14 cellular contexts compared by ENCODE assay signal in genomic region chr7:92423646-92424045, GRCh38. TPM values are rescaled to one million over a fixed set of nuclear protein-coding genes. Genes with fewer than 3 reads are reported as not detected.
DNase-seq lines count a peak whose midpoint lies in the region; ATAC-seq and TF ChIP-seq lines count a peak whose summit lies in the region.
"Had no signal": no experiment of that assay in that cellular context is flagged by ENCODE, and none has a peak within 500 bp of the region (broad histone marks: within the 10 kb centered on the region; RNA-seq: fewer than 3 reads in every experiment).

No MANE protein-coding gene starts in this region.

- H2AFZ ChIP-seq in Karpas-422 (ENCODE audit: low read length) (peak overlapping the region; percentile 69), neural progenitor cell (replicated peaks) (peak overlapping the region; percentile 97)

- H3K9me3 ChIP-seq in Caco-2 (no peaks in the 10 kb centered on the region), Karpas-422 (ENCODE audit: low read length) (no peaks in the 10 kb centered on the region), adipocyte (ENCODE audit: control insufficient read depth, low read length) (no peaks in the 10 kb centered on the region), neural progenitor cell (ENCODE audit: low read depth) (no peaks in the 10 kb centered on the region), sigmoid colon (no peaks in the 10 kb centered on the region)
- H3K9me3 ChIP-seq: psoas muscle had no signal

- TF ChIP-seq POLR2A in sigmoid colon (IDR thresholded peaks at IDR 0.05): no peak

- H4K20me1 ChIP-seq in Karpas-422 (ENCODE audit: insufficient read depth, low read depth, low read length) (no peaks in the 10 kb centered on the region), neural progenitor cell (ENCODE audit: low read depth) (no peaks in the 10 kb centered on the region)

- peaks cover 9% of the 10 kb centered on the region for H3K4me1 Mint-ChIP-seq in Caco-2 (ENCODE audit: low read depth, unreplicated experiment)
- peaks cover 10% of the 10 kb centered on the region for H3K4me1 Mint-ChIP-seq in neural progenitor cell

- H3K36me3 Mint-ChIP-seq in Caco-2 (ENCODE audit: insufficient read depth, unreplicated experiment) (no peaks in the 10 kb centered on the region), neural progenitor cell (no peaks in the 10 kb centered on the region)

- no peak for DNase-seq in Caco-2
- DNase-seq in Karpas-422: no peak
- DNase-seq in adipocyte (ENCODE audit: low read depth): no peak
- no peak for DNase-seq in neural progenitor cell (ENCODE audit: low spot score)
- no peak for DNase-seq in sigmoid colon
- no peak for DNase-seq in NCI-H1930 (lab: John Stamatoyannopoulos, UW)
- no peak for DNase-seq in NCI-H2227 treated with DMSO at 0.1 percent for 48 hours (lab: John Stamatoyannopoulos, UW)
- DNase-seq: activated T-cell treated with anti-CD3 and anti-CD28 coated beads for 4 hours; NCI-H1417 treated with DMSO at 0.1 percent for 48 hours; NK-92 treated with Interleukin-12 subunit alpha and Interleukin-12 subunit beta, amount 100 ng/mL, for 24 hours had no signal

- H3K36me3 ChIP-seq in Caco-2 (ENCODE audit: control insufficient read depth, insufficient read depth, low read length) (no peaks in the 10 kb centered on the region), Karpas-422 (ENCODE audit: insufficient read depth, low read length) (no peaks in the 10 kb centered on the region), adipocyte (ENCODE audit: control insufficient read depth, insufficient read depth, low read length, severe bottlenecking) (no peaks in the 10 kb centered on the region), neural progenitor cell (no peaks in the 10 kb centered on the region), sigmoid colon (no peaks in the 10 kb centered on the region)

- H3K4me1 ChIP-seq in Caco-2: no peaks in the 10 kb centered on the region
- H3K4me1 ChIP-seq in Karpas-422 (ENCODE audit: low read length): peaks cover 18% of the 10 kb centered on the region
- H3K4me1 ChIP-seq in adipocyte (ENCODE audit: control insufficient read depth, insufficient read depth, low read length): peaks cover 6% of the 10 kb centered on the region
- peaks cover 3% of the 10 kb centered on the region for H3K4me1 ChIP-seq in neural progenitor cell
- peaks cover 0 to 8% (median 0%) of the 10 kb centered on the region in 4 donors for H3K4me1 ChIP-seq in sigmoid colon
- H3K4me1 ChIP-seq: psoas muscle had no signal

- H3K79me2 ChIP-seq in Karpas-422 (ENCODE audit: low read length): no peaks in the 10 kb centered on the region
- H3K79me2 ChIP-seq in neural progenitor cell (ENCODE audit: low read depth): no peaks in the 10 kb centered on the region

- TF ChIP-seq CTCF in Caco-2 (IDR thresholded peaks at IDR 0.05; ENCODE audit: insufficient read depth in 1 of 2, low read depth in 1 of 2, low read length in 1 of 2, severe bottlenecking in 1 of 2, unreplicated experiment in 1 of 2) (no peak), neural progenitor cell (IDR thresholded peaks at IDR 0.05) (no peak), sigmoid colon (IDR thresholded peaks at IDR 0.05) (no peak)

- CTCF ChIA-PET in Caco-2 (lab: Charles Lee): interaction anchor here (1.2 to 2.8 kb wide), 3 partner anchors 24 to 178 kb away, joined by 6 to 74 read pairs (median 8); partner anchors contain the start of genes ANKIB1, GATAD1, KRIT1 and PEX1

- TF ChIP-seq EP300 in sigmoid colon (IDR thresholded peaks at IDR 0.05): no peak

- H3K27me3 ChIP-seq in Caco-2 (replicated peaks; ENCODE audit: control insufficient read depth, insufficient read depth, low read length) (no peaks in the 10 kb centered on the region; the same call in 1 of the 2 replicates), Karpas-422 (ENCODE audit: low read length) (no peaks in the 10 kb centered on the region), adipocyte (replicated peaks; ENCODE audit: control insufficient read depth, insufficient read depth, low read length) (peaks cover 13% of the 10 kb centered on the region), neural progenitor cell (no peaks in the 10 kb centered on the region), sigmoid colon (peaks cover 0 to 5% (median 0%) of the 10 kb centered on the region in 3 donors)

- H3K4me2 ChIP-seq in Karpas-422 (ENCODE audit: low read depth, low read length, poor library complexity, severe bottlenecking): peak overlapping the region; percentile 69
- no peak overlapping the region for H3K4me2 ChIP-seq in neural progenitor cell

- WGBS in sigmoid colon, 2 donors: 84 to 85% methylated on average over 4 of the region's 4 CpGs

- no TSS peak for BruUV-seq in Caco-2 (replicated peaks; lab: Mats Ljungman, UMichigan)

- ATAC-seq in HG02981 (IDR thresholded peaks at IDR 0.05; ENCODE audit: unreplicated experiment): no peak

- H3K4me3 ChIP-seq in Caco-2 (ENCODE audit: low read depth, low read length) (no peak overlapping the region), Karpas-422 (ENCODE audit: low read length) (no peak overlapping the region), adipocyte (ENCODE audit: low read length) (no peak overlapping the region), neural progenitor cell (no peak overlapping the region), sigmoid colon (peak overlapping the region in 1 of 4 donors; percentile 54)

- no peaks in the 10 kb centered on the region for H3K9me2 ChIP-seq in Karpas-422 (replicated peaks; ENCODE audit: insufficient read depth, low read length)

- intact Hi-C loops in Caco-2 (cut with micrococcal nuclease; ENCODE audit: unreplicated experiment) (loop anchor here (1.0 kb wide), 3 partner anchors 19 to 38 kb away; partner anchors contain the start of gene GATAD1), sigmoid colon (cut with DNase I) (loop anchor here (1.0 kb wide), 1 partner anchor 24 kb away; the partner anchor contains the start of gene GATAD1)

- H3K4me3 Mint-ChIP-seq in Caco-2 (ENCODE audit: unreplicated experiment) (peak overlapping the region; percentile 54), neural progenitor cell (peak overlapping the region; percentile 28)

- H3K27me3 Mint-ChIP-seq in Caco-2 (ENCODE audit: insufficient read depth, unreplicated experiment): no peaks in the 10 kb centered on the region
- H3K27me3 Mint-ChIP-seq in neural progenitor cell (ENCODE audit: insufficient read depth, low read depth): peaks cover 5% of the 10 kb centered on the region

- H3K9me3 Mint-ChIP-seq in Caco-2 (ENCODE audit: unreplicated experiment) (no peaks in the 10 kb centered on the region), neural progenitor cell (no peaks in the 10 kb centered on the region)

- POLR2A ChIA-PET in Caco-2 (lab: Charles Lee): interaction anchor here (2.8 kb wide), 1 partner anchor 24 kb away, joined by 31 read pairs; the partner anchor contains the start of gene GATAD1

- no peak overlapping the region for H3K27ac ChIP-seq in Karpas-422 (ENCODE audit: low read length)
- H3K27ac ChIP-seq in neural progenitor cell: no peak overlapping the region
- H3K27ac ChIP-seq in sigmoid colon: peak overlapping the region in 1 of 4 donors; percentile 67

- H3F3A ChIP-seq in neural progenitor cell (ENCODE audit: low read depth): peaks cover 2% of the 10 kb centered on the region

- H3K27ac Mint-ChIP-seq in Caco-2 (ENCODE audit: unreplicated experiment) (peak overlapping the region; percentile 5), neural progenitor cell (no peak overlapping the region)

- H3K9ac ChIP-seq in Karpas-422 (ENCODE audit: low read length): no peak overlapping the region
- H3K9ac ChIP-seq in adipocyte (ENCODE audit: low read length): peak overlapping the region; percentile 61
- no peak overlapping the region for H3K9ac ChIP-seq in neural progenitor cell

RNA-seq across cellular contexts. Expression of gene GATAD1, which starts 23.6 kb away (rescaled TPM):
- 36.7 and 38.2 TPM in 2 replicates for total RNA-seq in Caco-2 (2022)
- total RNA-seq in Karpas-422 (2014; rRNA removed; shearing (Covaris generic); ENCODE audit: low replicate concordance): 36.3 and 36.6 TPM in 2 replicates
- 46.8 and 56.5 TPM in 2 replicates for total RNA-seq in neural progenitor cell (ENCODE audit: low replicate concordance)
- 10 to 100 TPM; 26.5 to 57.1 (median 47.7) TPM for total RNA-seq in sigmoid colon
- 10 to 100 TPM; 14.8 to 16.8 (median 15.0) TPM for polyA plus RNA-seq in sigmoid colon

RNA-seq across cellular contexts. Expression of gene ERVW-1, which starts 54.1 kb away (rescaled TPM):
- total RNA-seq in Caco-2 (2022) (0.51 TPM in 1 of 2 replicates, not detected in the other), neural progenitor cell (ENCODE audit: low replicate concordance) (not detected in 2 replicates), sigmoid colon (not detected)
- not detected in 2 replicates for total RNA-seq in Karpas-422 (2014; rRNA removed; shearing (Covaris generic); ENCODE audit: low replicate concordance)
- under 1 TPM in 1 of 3 donors, not detected in 2; 0.03 TPM for polyA plus RNA-seq in sigmoid colon
- total RNA-seq: psoas muscle; T-helper 2 cell treated with Interferon-gamma antibody and Interleukin-4, amounts not matched to agents 100 ng/mL and 5 ng/mL, for 36 hours; ureter had no signal
